9 cellular contexts compared by ENCODE assay signal in genomic region chr15:64247535-64247905, GRCh38.
DNase-seq lines count a peak whose midpoint lies in the region; ATAC-seq, FAIRE-seq and TF ChIP-seq lines count a peak whose summit lies in the region.
"Had no signal": no experiment of that assay in that cellular context is flagged by ENCODE, and none has a peak within 500 bp of the region (broad histone marks: within the 10 kb centered on the region; RNA-seq: fewer than 3 reads in every experiment).

No MANE protein-coding gene starts in this region.

- H3K4me3 Mint-ChIP-seq in activated CD8-positive, alpha-beta T cell treated with anti-CD3 and anti-CD28 coated beads, Interleukin-2, amount 10 ng/mL, durations not matched to agents 7 days and 5 days, result no peak overlapping the region

- intact Hi-C loops in heart left ventricle (cut with DNase I), result no loop called here
- intact Hi-C loops in cardiac septum (cut with DNase I), result no loop called here
- intact Hi-C loops in K562 (cut with micrococcal nuclease), result no loop called here
- intact Hi-C loops in upper lobe of right lung (cut with DNase I), result no loop called here
- intact Hi-C loops in colonic mucosa (cut with DNase I), result no loop called here

- H3K27me3 ChIP-seq in heart left ventricle, result no peaks in the 10 kb centered on the region
- H3K27me3 ChIP-seq in K562 (ENCODE audit: control insufficient read depth in 2 of 2, insufficient read depth in 2 of 2, low read length in 2 of 2), result no peaks in the 10 kb centered on the region
- no peaks in the 10 kb centered on the region for H3K27me3 ChIP-seq in mesendoderm (ENCODE audit: insufficient read depth, low read length, poor library complexity)
- no peaks in the 10 kb centered on the region for H3K27me3 ChIP-seq in upper lobe of right lung
- no peaks in the 10 kb centered on the region for H3K27me3 ChIP-seq in colonic mucosa
- H3K27me3 ChIP-seq: BLaER1 treated with 17β-estradiol and CSF1 and Interleukin-3, amounts not matched to agents 10 nM and 100 nM had no signal

- H3K36me3 ChIP-seq in heart left ventricle, result peaks cover 0 to 8% (median 0%) of the 10 kb centered on the region in 9 donors
- H3K36me3 ChIP-seq in K562 (ENCODE audit: control insufficient read depth, insufficient read depth, low read length), result 0 out of 3 replicates have a peak, but pooled peaks cover 3% of the 10 kb centered on the region
- H3K36me3 ChIP-seq in mesendoderm (ENCODE audit: control insufficient read depth, insufficient read depth, low read length), result no peaks in the 10 kb centered on the region
- no peaks in the 10 kb centered on the region for H3K36me3 ChIP-seq in upper lobe of right lung
- no peaks in the 10 kb centered on the region for H3K36me3 ChIP-seq in colonic mucosa

- H3K4me1 ChIP-seq in heart left ventricle (peaks cover 0 to 30% (median 10%) of the 10 kb centered on the region in 12 donors), K562 (replicated peaks in 1 of 2; ENCODE audit: control insufficient read depth in 2 of 2, insufficient read depth in 2 of 2, low read length in 2 of 2) (peaks cover 0 to 18% of the 10 kb centered on the region in 2 experiments; a peak in 4 of 5 replicates), mesendoderm (ENCODE audit: control insufficient read depth, low read depth, low read length) (no peaks in the 10 kb centered on the region), upper lobe of right lung (peaks cover 17% of the 10 kb centered on the region), colonic mucosa (peaks cover 12% of the 10 kb centered on the region)
- H3K4me1 ChIP-seq: BLaER1 treated with 17β-estradiol and CSF1 and Interleukin-3, amounts not matched to agents 10 nM and 100 nM had no signal

- peaks cover 44% of the 10 kb centered on the region for H3K4me1 Mint-ChIP-seq in activated CD8-positive, alpha-beta T cell treated with anti-CD3 and anti-CD28 coated beads, Interleukin-2, amount 10 ng/mL, durations not matched to agents 7 days and 5 days (ENCODE audit: low read depth)

- H3K9me3 ChIP-seq in heart left ventricle (no peaks in the 10 kb centered on the region), K562 (replicated peaks; ENCODE audit: control insufficient read depth, insufficient read depth, low read depth, low read length) (no peaks in the 10 kb centered on the region), upper lobe of right lung (no peaks in the 10 kb centered on the region), colonic mucosa (no peaks in the 10 kb centered on the region)

- POLR2A ChIA-PET in K562 (lab: Yijun Ruan, JAX), result interaction anchor here (0.6 to 7.1 kb wide), 9 partner anchors 9 to 461 kb away, joined by 3 to 40 read pairs (median 5); no protein-coding TSS in a partner anchor
- POLR2A ChIA-PET in activated CD8-positive, alpha-beta T cell treated with anti-CD3 and anti-CD28 coated beads, Interleukin-2, amount 10 ng/mL, durations not matched to agents 7 days and 5 days (lab: Charles Lee), result no interaction called here

- peaks cover 32% of the 10 kb centered on the region for H3K36me3 Mint-ChIP-seq in activated CD8-positive, alpha-beta T cell treated with anti-CD3 and anti-CD28 coated beads, Interleukin-2, amount 10 ng/mL, durations not matched to agents 7 days and 5 days (ENCODE audit: low read depth)

- H3K56ac ChIP-seq in mesendoderm (ENCODE audit: low read length), result no peak overlapping the region

- H3K79me2 ChIP-seq in K562 (ENCODE audit: control insufficient read depth, insufficient read depth, low read length) (peaks cover 4% of the 10 kb centered on the region; the same call in 1 of the 3 replicates), mesendoderm (ENCODE audit: control insufficient read depth, insufficient read depth, low read length) (no peaks in the 10 kb centered on the region)

- H2BK15ac ChIP-seq in mesendoderm (replicated peaks; ENCODE audit: low read depth), result no peak overlapping the region

- H3K27ac ChIP-seq in heart left ventricle (peak overlapping the region in 9 of 12 donors; percentile 3 to 62 (median 54)), K562 (ENCODE audit: extremely low read depth, low read depth, low read length) (peak overlapping the region; percentile 84), mesendoderm (ENCODE audit: low read depth, low read length) (no peak overlapping the region), upper lobe of right lung (peak overlapping the region; percentile 61), colonic mucosa (no peak overlapping the region)
- H3K27ac ChIP-seq: BLaER1 treated with 17β-estradiol and CSF1 and Interleukin-3, amounts not matched to agents 10 nM and 100 nM had no signal

- no peak overlapping the region for H3K4me3 ChIP-seq in heart left ventricle
- no peak overlapping the region for H3K4me3 ChIP-seq in K562
- no peak overlapping the region for H3K4me3 ChIP-seq in mesendoderm (ENCODE audit: low read length)
- H3K4me3 ChIP-seq in upper lobe of right lung, result no peak overlapping the region
- H3K4me3 ChIP-seq in colonic mucosa, result no peak overlapping the region
- H3K4me3 ChIP-seq: BLaER1 treated with 17β-estradiol and CSF1 and Interleukin-3, amounts not matched to agents 10 nM and 100 nM had no signal

- H3K4ac ChIP-seq in mesendoderm (ENCODE audit: low read depth, low read length), result no peak overlapping the region

- BruUV-seq in K562 (replicated peaks; lab: Mats Ljungman, UMichigan), result no TSS peak

- FAIRE-seq in K562 (lab: Jason Lieb, UNC), result no peak

- H4K8ac ChIP-seq in mesendoderm (ENCODE audit: low read depth, low read length), result no peak overlapping the region

- peak overlapping the region; percentile 79 for H2AFZ ChIP-seq in K562 (ENCODE audit: low read depth, low read length)

- in situ Hi-C loops in K562 (cut with MboI), result no loop called here

- TF ChIP-seq POLR2A in heart left ventricle (IDR thresholded peaks at IDR 0.05), result no peak
- no peak for TF ChIP-seq POLR2A in K562 (conservative IDR thresholded peaks at IDR 0.05)

- DNase-seq in heart left ventricle, result no peak
- no peak for DNase-seq in cardiac septum (ENCODE audit: low spot score)
- no peak for DNase-seq in K562 (ENCODE audit: extremely low read depth in 1 of 4, low spot score in 3 of 4)
- peak; percentile 7 for DNase-seq in mesendoderm
- no peak for DNase-seq in upper lobe of right lung
- DNase-seq in colonic mucosa, result no peak
- DNase-seq in iPS-NIHi11 (ENCODE audit: low spot score), result no peak
- no peak for DNase-seq in activated CD8-positive, alpha-beta T cell treated with anti-CD3 and anti-CD28 coated beads, Interleukin-2, amount 10 ng/mL, durations not matched to agents 7 days and 5 days

- H4K20me1 ChIP-seq in K562 (replicated peaks; ENCODE audit: control insufficient read depth, insufficient read depth, low read length), result no peaks in the 10 kb centered on the region

- H4K5ac ChIP-seq in mesendoderm (ENCODE audit: low read length), result no peak overlapping the region

- H3K79me1 ChIP-seq in mesendoderm (ENCODE audit: low read length), result peaks cover 1% of the 10 kb centered on the region

- TF ChIP-seq EP300 in K562 (IDR thresholded peaks at IDR 0.05; ENCODE audit: low read length), result no peak

- H2AK5ac ChIP-seq in mesendoderm (ENCODE audit: low read length), result no peak overlapping the region

- H3K27me3 Mint-ChIP-seq in activated CD8-positive, alpha-beta T cell treated with anti-CD3 and anti-CD28 coated beads, Interleukin-2, amount 10 ng/mL, durations not matched to agents 7 days and 5 days (ENCODE audit: low read depth), result no peaks in the 10 kb centered on the region

- no peaks in the 10 kb centered on the region for H3K9me1 ChIP-seq in K562 (ENCODE audit: control insufficient read depth, insufficient read depth, low read length)

- TF ChIP-seq CTCF in heart left ventricle (IDR thresholded peaks at IDR 0.05) (no peak), K562 (IDR thresholded peaks at IDR 0.05 in 2 of 3, conservative IDR thresholded peaks at IDR 0.05 in 1 of 3; ENCODE audit: insufficient read depth in 2 of 3, low read depth in 1 of 3, low read length in 3 of 3) (no peak), upper lobe of right lung (IDR thresholded peaks at IDR 0.05) (no peak), colonic mucosa (IDR thresholded peaks at IDR 0.05) (no peak)

- no peak for TF ChIP-seq RAD21 in K562 (CRISPR knock-in tag; conservative IDR thresholded peaks at IDR 0.05 in 1 of 2, IDR thresholded peaks at IDR 0.05 in 1 of 2)

- H3K27ac Mint-ChIP-seq in activated CD8-positive, alpha-beta T cell treated with anti-CD3 and anti-CD28 coated beads, Interleukin-2, amount 10 ng/mL, durations not matched to agents 7 days and 5 days, result no peak overlapping the region

- peak overlapping the region in 1 of 2 experiments; percentile 61; a peak in 1 of 4 replicates for H3K9ac ChIP-seq in K562 (ENCODE audit: insufficient read depth in 1 of 2, low read depth in 2 of 2, low read length in 2 of 2)
- H3K9ac ChIP-seq in mesendoderm (ENCODE audit: low read length), result no peak overlapping the region
- H3K9ac ChIP-seq in colonic mucosa (ENCODE audit: low read depth in 2 of 2, low read length in 2 of 2), result no peak overlapping the region
- H3K9ac ChIP-seq: BLaER1 treated with 17β-estradiol and CSF1 and Interleukin-3, amounts not matched to agents 10 nM and 100 nM had no signal

- no peak overlapping the region for H3K18ac ChIP-seq in mesendoderm (ENCODE audit: low read length)

- H3K9me3 Mint-ChIP-seq in activated CD8-positive, alpha-beta T cell treated with anti-CD3 and anti-CD28 coated beads, Interleukin-2, amount 10 ng/mL, durations not matched to agents 7 days and 5 days (ENCODE audit: insufficient read depth), result no peaks in the 10 kb centered on the region

- no peak overlapping the region for H2BK5ac ChIP-seq in mesendoderm (ENCODE audit: low read length)

- ATAC-seq in heart left ventricle, result no peak
- ATAC-seq in K562, result no peak
- ATAC-seq in upper lobe of right lung, result no peak
- ATAC-seq in activated CD8-positive, alpha-beta T cell treated with anti-CD3 and anti-CD28 coated beads, Interleukin-2, amount 10 ng/mL, durations not matched to agents 7 days and 5 days, result no peak

- H3K4me2 ChIP-seq in K562 (ENCODE audit: insufficient read depth, low read length) (no peak overlapping the region), mesendoderm (ENCODE audit: low read length) (no peak overlapping the region)
- H3K4me2 ChIP-seq: BLaER1 treated with 17β-estradiol and CSF1 and Interleukin-3, amounts not matched to agents 10 nM and 100 nM had no signal

- no peak overlapping the region for H2BK120ac ChIP-seq in mesendoderm (ENCODE audit: low read depth, low read length)

- no peak overlapping the region for H3K23ac ChIP-seq in mesendoderm (ENCODE audit: low read length)

- CTCF ChIA-PET in K562 (lab: Yijun Ruan, JAX; ENCODE audit: low intra/inter-chr PET ratio), result no interaction called here
- CTCF ChIA-PET in activated CD8-positive, alpha-beta T cell treated with anti-CD3 and anti-CD28 coated beads, Interleukin-2, amount 10 ng/mL, durations not matched to agents 7 days and 5 days (lab: Charles Lee), result interaction anchor here (0.8 to 1.7 kb wide), 4 partner anchors 9 to 37 kb away, joined by 3 to 4 read pairs (median 4); no protein-coding TSS in a partner anchor

TF ChIP-seq in K562, 482 proteins besides CTCF, POLR2A, EP300 and RAD21 (continues in another document):
- no peak for TF ChIP-seq SUPT5H (IDR thresholded peaks at IDR 0.05)

Comparison
In these comparisons a context has a peak if more than half of its experiments do, and no peak if none do; other contexts are left out.
1. H3K27ac ChIP-seq: peak in heart left ventricle (9 of 12), K562 (single experiment) and upper lobe of right lung (single experiment); none in mesendoderm (single experiment) and colonic mucosa (single experiment).